In genomic region chr3:14366233-14366632, GRCh38 we compare ENCODE assay signal across 26 cellular contexts.
"Had no signal": no experiment of that assay in that cellular context is flagged by ENCODE, and none has a peak within 500 bp of the region (broad histone marks: within the 10 kb centered on the region; RNA-seq: fewer than 3 reads in every experiment).

No MANE protein-coding gene starts in this region.

- H3K27ac ChIP-seq: body of pancreas, heart left ventricle, neutrophil, ovary, prostate gland, right atrium auricular region, stomach, suprapubic skin, uterus, VCaP had no signal

- H3K4me1 Mint-ChIP-seq: activated naive CD8-positive, alpha-beta T cell treated with anti-CD3 and anti-CD28 coated beads, Interleukin-2, amount 50 U/mL, for 24 hours; natural killer cell had no signal

- H3K4me3 Mint-ChIP-seq: activated CD8-positive, alpha-beta T cell treated with anti-CD3 and anti-CD28 coated beads, Interleukin-2, amount 10 ng/mL, durations not matched to agents 7 days and 5 days; activated naive CD8-positive, alpha-beta T cell treated with anti-CD3 and anti-CD28 coated beads, Interleukin-2, amount 50 U/mL, for 24 hours; activated T-helper 1 cell treated with anti-CD3 and anti-CD28 coated beads, Interleukin-12 subunit alpha, Interleukin-12 subunit beta, Interleukin-2, Interleukin-4 antibody, amounts not matched to agents 30 ng/mL and 10 ng/mL and 1 ng/mL, durations not matched to agents 14 hours and 24 hours and 36 hours; natural killer cell; stimulated activated effector memory CD8-positive, alpha-beta T cell treated with anti-CD3 and anti-CD28 coated beads, Interleukin-12 subunit alpha, Interleukin-12 subunit beta, amount 100 ng/mL, for 72 hours had no signal

- FAIRE-seq: endometrium, kidney had no signal

- H3K36me3 Mint-ChIP-seq: natural killer cell; stimulated activated effector memory CD8-positive, alpha-beta T cell treated with anti-CD3 and anti-CD28 coated beads, Interleukin-12 subunit alpha, Interleukin-12 subunit beta, amount 100 ng/mL, for 72 hours had no signal

- DNase-seq: activated CD4-positive, alpha-beta T cell treated with anti-CD3 and anti-CD28 coated beads for 1 hour; activated CD4-positive, alpha-beta T cell treated with anti-CD3 and anti-CD28 coated beads, Interleukin-2, amount 50 U/mL, for 1 hour; activated CD8-positive, alpha-beta T cell treated with anti-CD3 and anti-CD28 coated beads, Interleukin-2, amount 10 ng/mL, durations not matched to agents 7 days and 5 days; activated gamma-delta T cell; activated naive CD4-positive, alpha-beta T cell treated with anti-CD3 and anti-CD28 coated beads, Interleukin-2, amount 50 U/mL, for 16 hours; activated naive CD8-positive, alpha-beta T cell treated with anti-CD3 and anti-CD28 coated beads, Interleukin-2, amount 50 U/mL, for 24 hours; body of pancreas; effector CD4-positive, alpha-beta T cell; heart left ventricle; kidney; natural killer cell; ovary; stimulated activated CD4-positive, alpha-beta T cell treated with anti-CD3 and anti-CD28 coated beads, Interleukin-2, amount 100 ng/mL, for 24 hours; stomach; uterus had no signal

- H3K4me1 ChIP-seq: prostate gland, uterus had no signal

- H3K27me3 ChIP-seq: body of pancreas, neutrophil, ovary, right atrium auricular region, stomach, uterus had no signal

- H3K4me3 ChIP-seq: body of pancreas, heart left ventricle, lung, ovary, prostate gland, right atrium auricular region, skin epidermis, stomach, suprapubic skin, uterus had no signal

- H3K27me3 Mint-ChIP-seq: activated naive CD8-positive, alpha-beta T cell treated with anti-CD3 and anti-CD28 coated beads, Interleukin-2, amount 50 U/mL, for 24 hours had no signal

- H3K9me3 ChIP-seq: body of pancreas, heart left ventricle, neutrophil, ovary, prostate gland, right atrium auricular region, stomach, suprapubic skin, uterus had no signal

- H3K27ac Mint-ChIP-seq: activated CD8-positive, alpha-beta T cell treated with anti-CD3 and anti-CD28 coated beads, Interleukin-2, amount 10 ng/mL, durations not matched to agents 7 days and 5 days; activated naive CD8-positive, alpha-beta T cell treated with anti-CD3 and anti-CD28 coated beads, Interleukin-2, amount 50 U/mL, for 24 hours; activated T-helper 1 cell treated with anti-CD3 and anti-CD28 coated beads, Interleukin-12 subunit alpha, Interleukin-12 subunit beta, Interleukin-2, Interleukin-4 antibody, amounts not matched to agents 30 ng/mL and 10 ng/mL and 1 ng/mL, durations not matched to agents 14 hours and 24 hours and 36 hours; natural killer cell; stimulated activated effector memory CD8-positive, alpha-beta T cell treated with anti-CD3 and anti-CD28 coated beads, Interleukin-12 subunit alpha, Interleukin-12 subunit beta, amount 100 ng/mL, for 72 hours had no signal

- H3K36me3 ChIP-seq: heart left ventricle, neutrophil, ovary, prostate gland, right atrium auricular region, stomach, suprapubic skin, uterus had no signal

- H3K9me3 Mint-ChIP-seq: activated naive CD8-positive, alpha-beta T cell treated with anti-CD3 and anti-CD28 coated beads, Interleukin-2, amount 50 U/mL, for 24 hours; activated T-helper 1 cell treated with anti-CD3 and anti-CD28 coated beads, Interleukin-12 subunit alpha, Interleukin-12 subunit beta, Interleukin-2, Interleukin-4 antibody, amounts not matched to agents 30 ng/mL and 10 ng/mL and 1 ng/mL, durations not matched to agents 14 hours and 24 hours and 36 hours; natural killer cell; stimulated activated effector memory CD8-positive, alpha-beta T cell treated with anti-CD3 and anti-CD28 coated beads, Interleukin-12 subunit alpha, Interleukin-12 subunit beta, amount 100 ng/mL, for 72 hours had no signal

- ATAC-seq: activated CD8-positive, alpha-beta T cell treated with anti-CD3 and anti-CD28 coated beads, Interleukin-2, amount 10 ng/mL, durations not matched to agents 7 days and 5 days; activated naive CD8-positive, alpha-beta T cell treated with anti-CD3 and anti-CD28 coated beads, Interleukin-2, amount 50 U/mL, for 24 hours; body of pancreas; heart left ventricle; left lobe of liver; stimulated activated effector memory CD8-positive, alpha-beta T cell treated with anti-CD3 and anti-CD28 coated beads, Interleukin-12 subunit alpha, Interleukin-12 subunit beta, amount 100 ng/mL, for 72 hours had no signal
